ENCODE assay signal across 18 cellular contexts in genomic region chr2:120418174-120418787, GRCh38.
DNase-seq lines count a peak whose midpoint lies in the region; ATAC-seq, FAIRE-seq and TF ChIP-seq lines count a peak whose summit lies in the region.
"Had no signal": no experiment of that assay in that cellular context is flagged by ENCODE, and none has a peak within 500 bp of the region (broad histone marks: within the 10 kb centered on the region; RNA-seq: fewer than 3 reads in every experiment).

No MANE protein-coding gene starts in this region.

- TF ChIP-seq RAD21 in H1 (IDR thresholded peaks at IDR 0.05 in 1 of 2, conservative IDR thresholded peaks at IDR 0.05 in 1 of 2; ENCODE audit: low read depth in 2 of 2, low read length in 2 of 2), result no peak

- H2AFZ ChIP-seq in H1 (ENCODE audit: low read length), result no peak overlapping the region

- H3K9me3 ChIP-seq in H1 (ENCODE audit: insufficient read depth in 2 of 2, low read depth in 1 of 2, low read length in 1 of 2) (no peaks in the 10 kb centered on the region), A673 (ENCODE audit: low read depth, low read length, poor library complexity, severe bottlenecking) (no peaks in the 10 kb centered on the region)
- H3K9me3 ChIP-seq: BLaER1 had no signal

- TF ChIP-seq CTCF in H1 (IDR thresholded peaks at IDR 0.05; ENCODE audit: control extremely low read depth in 1 of 3, insufficient read depth in 1 of 3, low read depth in 1 of 3, low read length in 3 of 3) (no peak), A673 (conservative IDR thresholded peaks at IDR 0.05; ENCODE audit: low read depth, low read length) (no peak)

- H4K20me1 ChIP-seq in H1 (replicated peaks in 1 of 2; ENCODE audit: control insufficient read depth in 1 of 2, insufficient read depth in 2 of 2, low read length in 2 of 2), result peaks cover 0 to 2% of the 10 kb centered on the region in 2 experiments
- H4K20me1 ChIP-seq: BLaER1 had no signal

- no peak overlapping the region for H3K56ac ChIP-seq in H1 (replicated peaks; ENCODE audit: insufficient read length, low read depth, low read length)

- H2AK5ac ChIP-seq in H1 (ENCODE audit: low read depth, low read length), result no peak overlapping the region

- CTCF ChIA-PET in H1 (lab: Charles Lee; ENCODE audit: partially characterized antibody), result interaction anchor here (0.9 to 1.9 kb wide), 4 partner anchors 17 to 23 kb away, joined by 3 to 9 read pairs (median 4); no protein-coding TSS in a partner anchor
- CTCF ChIA-PET in A673 (lab: Charles Lee), result no interaction called here

- peaks cover 7% of the 10 kb centered on the region; the same call in 1 of the 2 replicates for H3K23me2 ChIP-seq in H1 (ENCODE audit: low read depth, low read length)

- WGBS in H1 (ENCODE audit: extremely low coverage in 1 of 2, insufficient coverage in 1 of 2, insufficient read length in 1 of 2, insufficient replicate concordance in 2 of 2, low coverage in 1 of 2, low lambda C conversion rate in 2 of 2, missing lambda C conversion rate in 1 of 2), 2 experiments, result 84% methylated on average over 13 of the region's 13 CpGs; no CpG with 5 or more reads in 1 of the 2 experiments

- intact Hi-C loops in sciatic nerve (cut with DNase I), result no loop called here
- intact Hi-C loops in A673 (cut with micrococcal nuclease; ENCODE audit: unreplicated experiment), result no loop called here

- H2BK12ac ChIP-seq in H1 (ENCODE audit: low read depth, low read length), result no peak overlapping the region

- no peak overlapping the region for H3K14ac ChIP-seq in H1 (ENCODE audit: insufficient read length)

- H3K27me3 ChIP-seq in H1 (replicated peaks in 1 of 4; ENCODE audit: control insufficient read depth in 3 of 4, extremely low read depth in 1 of 4, insufficient read depth in 3 of 4, low read length in 3 of 4), result peaks cover 0 to 7% (median 3%) of the 10 kb centered on the region in 4 experiments; a peak in 5 of 7 replicates
- H3K27me3 ChIP-seq in A673 (replicated peaks; ENCODE audit: insufficient read depth, low read depth, low read length, poor library complexity), result no peaks in the 10 kb centered on the region
- H3K27me3 ChIP-seq: BLaER1 had no signal

- no peak for ATAC-seq in sciatic nerve

- H4K5ac ChIP-seq in H1 (ENCODE audit: insufficient read length, low read depth, low read length), result no peak overlapping the region

- H3K4ac ChIP-seq in H1 (replicated peaks; ENCODE audit: insufficient read length, low read depth, low read length), result no peak overlapping the region

- no peak overlapping the region for H2BK20ac ChIP-seq in H1 (ENCODE audit: low read length)

- no peak for TF ChIP-seq EP300 in H1 (IDR thresholded peaks at IDR 0.05; ENCODE audit: borderline replicate concordance in 1 of 2, low read depth in 2 of 2, low read length in 2 of 2)

- no peak overlapping the region for H2BK5ac ChIP-seq in H1 (ENCODE audit: low read depth, low read length)

- no peak overlapping the region for H3K4me2 ChIP-seq in H1 (ENCODE audit: insufficient read depth in 1 of 2, low read depth in 2 of 2, low read length in 2 of 2)
- H3K4me2 ChIP-seq: BLaER1 had no signal

- peak; percentile 12 for DNase-seq in activated CD8-positive, alpha-beta memory T cell treated with anti-CD3 and anti-CD28 coated beads, Interleukin-2, amount 50 U/mL, for 48 hours
- DNase-seq in activated CD8-positive, alpha-beta memory T cell treated with anti-CD3 and anti-CD28 coated beads, Interleukin-2, amount 50 U/mL, for 4 hours, result no peak
- DNase-seq in ELF-1 (ENCODE audit: low read depth, low spot score) (peak; percentile 0), H1 (ENCODE audit: low read depth in 1 of 2, low spot score in 2 of 2) (no peak), sciatic nerve (ENCODE audit: low spot score) (peak; percentile 13), HPDE6-E6E7 (ENCODE audit: extremely low spot score) (no peak), NCI-H2227 (lab: John Stamatoyannopoulos, UW; ENCODE audit: unreplicated experiment) (no peak), A673 (ENCODE audit: low spot score) (no peak)
- DNase-seq: DMS79 treated with DMSO at 0.1 percent for 48 hours, KG1, NCI-H1436, NCI-H2029, NCI-H2171, NCI-H748 treated with DMSO at 0.1 percent for 48 hours, OCI-M1, RPMI8226 had no signal

- H3K23ac ChIP-seq in H1 (ENCODE audit: insufficient read length), result no peak overlapping the region

- H4K91ac ChIP-seq in H1 (replicated peaks; ENCODE audit: insufficient read length, low read length), result no peak overlapping the region

- TF ChIP-seq POLR2A in H1 (IDR thresholded peaks at IDR 0.05; ENCODE audit: control extremely low read depth in 1 of 2, low read depth in 2 of 2, low read length in 2 of 2), result no peak

- no peak overlapping the region for H3K18ac ChIP-seq in H1 (ENCODE audit: extremely low read depth, low read length)

- POLR2A ChIA-PET in H1 (lab: Charles Lee; ENCODE audit: partially characterized antibody) (no interaction called here), A673 (lab: Charles Lee; ENCODE audit: low non-redundant PET) (no interaction called here)

- no peak for FAIRE-seq in H1 (lab: Jason Lieb, UNC)
- FAIRE-seq: G401.6 had no signal

- no peaks in the 10 kb centered on the region for H3K79me1 ChIP-seq in H1 (ENCODE audit: low read depth, low read length)

- H3K27ac ChIP-seq in H1 (ENCODE audit: low read depth, low read length) (no peak overlapping the region), A673 (ENCODE audit: low read depth, low read length, poor library complexity, severe bottlenecking) (no peak overlapping the region)
- H3K27ac ChIP-seq: BLaER1 had no signal

- BruUV-seq in A673 (replicated peaks; lab: Mats Ljungman, UMichigan), result no TSS peak

- H4K8ac ChIP-seq in H1 (ENCODE audit: extremely low read depth, insufficient read depth, low read length), result peak overlapping the region; percentile 16; the same call in 1 of the 2 replicates

- no peak overlapping the region for H2BK120ac ChIP-seq in H1 (replicated peaks; ENCODE audit: low read depth, low read length)

- H3K4me3 ChIP-seq in H1 (ENCODE audit: extremely low read depth in 1 of 4, insufficient read depth in 2 of 4, low read depth in 3 of 4, low read length in 4 of 4) (no peak overlapping the region), A673 (ENCODE audit: low read depth, low read length, poor library complexity, severe bottlenecking) (no peak overlapping the region)
- H3K4me3 ChIP-seq: BLaER1 had no signal

- H3K9ac ChIP-seq in H1 (replicated peaks in 1 of 4; ENCODE audit: extremely low read depth in 1 of 4, low read depth in 3 of 4, low read length in 3 of 4), result no peak overlapping the region
- H3K9ac ChIP-seq: BLaER1 had no signal

- H3K4me1 ChIP-seq in H1 (replicated peaks in 1 of 4; ENCODE audit: control insufficient read depth in 3 of 4, insufficient read depth in 4 of 4, low read length in 3 of 4) (peaks cover 0 to 5% (median 1%) of the 10 kb centered on the region in 4 experiments; a peak in 2 of 7 replicates), A673 (ENCODE audit: insufficient read depth, low read length, poor library complexity, severe bottlenecking) (no peaks in the 10 kb centered on the region)
- H3K4me1 ChIP-seq: BLaER1 had no signal

- no peaks in the 10 kb centered on the region for H3K79me2 ChIP-seq in H1 (ENCODE audit: control insufficient read depth in 1 of 2, insufficient read depth in 2 of 2, low read length in 2 of 2)

- H2BK15ac ChIP-seq in H1 (ENCODE audit: low read length), result no peak overlapping the region

- H3K36me3 ChIP-seq in H1 (ENCODE audit: control insufficient read depth in 2 of 4, insufficient read depth in 4 of 4, low read length in 3 of 4), result no peaks in the 10 kb centered on the region
- no peaks in the 10 kb centered on the region for H3K36me3 ChIP-seq in A673 (ENCODE audit: insufficient read depth, low read length, poor library complexity, severe bottlenecking)
- H3K36me3 ChIP-seq: BLaER1 had no signal

TF ChIP-seq in H1, 55 proteins besides CTCF, POLR2A, EP300 and RAD21:
- TF ChIP-seq CTBP2 (IDR thresholded peaks at IDR 0.05; ENCODE audit: borderline replicate concordance, insufficient read depth, insufficient read length, low read length) (no peak), POU5F1 (IDR thresholded peaks at IDR 0.05; ENCODE audit: low read depth, low read length) (no peak), SAP30 (IDR thresholded peaks at IDR 0.05; ENCODE audit: insufficient read depth, insufficient replicate concordance, low read length) (no peak), PHF8 (conservative IDR thresholded peaks at IDR 0.05; ENCODE audit: low read depth, low read length) (no peak), EGR1 (IDR thresholded peaks at IDR 0.05; ENCODE audit: borderline replicate concordance, low read depth, low read length) (no peak), SIRT6 (IDR thresholded peaks at IDR 0.05; ENCODE audit: low read length) (no peak), KDM4A (IDR thresholded peaks at IDR 0.05; ENCODE audit: low read depth, low read length, severe bottlenecking) (no peak), KDM5A (IDR thresholded peaks at IDR 0.05; ENCODE audit: low read length) (no peak)
- TF ChIP-seq, protein P1, sequence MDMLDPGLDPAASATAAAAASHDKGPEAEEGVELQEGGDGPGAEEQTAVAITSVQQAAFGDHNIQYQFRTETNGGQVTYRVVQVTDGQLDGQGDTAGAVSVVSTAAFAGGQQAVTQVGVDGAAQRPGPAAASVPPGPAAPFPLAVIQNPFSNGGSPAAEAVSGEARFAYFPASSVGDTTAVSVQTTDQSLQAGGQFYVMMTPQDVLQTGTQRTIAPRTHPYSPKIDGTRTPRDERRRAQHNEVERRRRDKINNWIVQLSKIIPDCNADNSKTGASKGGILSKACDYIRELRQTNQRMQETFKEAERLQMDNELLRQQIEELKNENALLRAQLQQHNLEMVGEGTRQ (IDR thresholded peaks at IDR 0.05; ENCODE audit: low read length), result no peak
- TF ChIP-seq, protein P2, sequence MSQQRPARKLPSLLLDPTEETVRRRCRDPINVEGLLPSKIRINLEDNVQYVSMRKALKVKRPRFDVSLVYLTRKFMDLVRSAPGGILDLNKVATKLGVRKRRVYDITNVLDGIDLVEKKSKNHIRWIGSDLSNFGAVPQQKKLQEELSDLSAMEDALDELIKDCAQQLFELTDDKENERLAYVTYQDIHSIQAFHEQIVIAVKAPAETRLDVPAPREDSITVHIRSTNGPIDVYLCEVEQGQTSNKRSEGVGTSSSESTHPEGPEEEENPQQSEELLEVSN (IDR thresholded peaks at IDR 0.05), result no peak

Comparison
In these comparisons a context has a peak if more than half of its experiments do, and no peak if none do; other contexts are left out.
1. DNase-seq: peak in activated CD8-positive, alpha-beta memory T cell treated with anti-CD3 and anti-CD28 coated beads, Interleukin-2, amount 50 U/mL, for 48 hours (single experiment), ELF-1 (single experiment) and sciatic nerve (single experiment); none in activated CD8-positive, alpha-beta memory T cell treated with anti-CD3 and anti-CD28 coated beads, Interleukin-2, amount 50 U/mL, for 4 hours (single experiment), H1 (0 of 2), HPDE6-E6E7 (single experiment), NCI-H2227 (single experiment) and A673 (single experiment).